ENCODE assay signal across 39 cellular contexts in genomic region chr17:72832306-72832705, GRCh38.
"Had no signal": no experiment of that assay in that cellular context is flagged by ENCODE, and none has a peak within 500 bp of the region (broad histone marks: within the 10 kb centered on the region; RNA-seq: fewer than 3 reads in every experiment).

No MANE protein-coding gene starts in this region.

- H3K36me3 Mint-ChIP-seq: activated naive CD4-positive, alpha-beta T cell treated with anti-CD3 and anti-CD28 coated beads, Interleukin-2, amount 10 ng/mL, durations not matched to agents 7 days and 5 days; brain had no signal

- H3K9me3 ChIP-seq: adrenal gland, ascending aorta, body of pancreas, breast epithelium had no signal

- H3K4me3 ChIP-seq: adrenal gland, ascending aorta, body of pancreas, breast epithelium, cardiac muscle cell had no signal

- H3K9me3 Mint-ChIP-seq: activated naive CD4-positive, alpha-beta T cell treated with anti-CD3 and anti-CD28 coated beads, Interleukin-2, amount 10 ng/mL, durations not matched to agents 7 days and 5 days; activated naive CD8-positive, alpha-beta T cell treated with anti-CD3 and anti-CD28 coated beads, Interleukin-2, amount 10 ng/mL, durations not matched to agents 7 days and 5 days; central memory CD8-positive, alpha-beta T cell had no signal

- ATAC-seq: activated naive CD4-positive, alpha-beta T cell treated with anti-CD3 and anti-CD28 coated beads, Interleukin-2, amount 50 U/mL, for 72 hours; activated naive CD8-positive, alpha-beta T cell treated with anti-CD3 and anti-CD28 coated beads, Interleukin-2, amount 50 U/mL, for 24 hours; activated T-cell treated with anti-CD3 and anti-CD28 coated beads, Interleukin-2, amount 50 U/mL, for 4 hours; activated T-cell treated with anti-CD3 and anti-CD28 coated beads, Interleukin-2, amount 50 U/mL, for 72 hours; activated T-helper 17 cell treated with anti-CD3 and anti-CD28 coated beads, Interleukin-2, amount 50 U/mL, for 72 hours; body of pancreas had no signal

- H3K27ac Mint-ChIP-seq: activated naive CD4-positive, alpha-beta T cell treated with anti-CD3 and anti-CD28 coated beads for 36 hours; activated naive CD4-positive, alpha-beta T cell treated with anti-CD3 and anti-CD28 coated beads, Interleukin-2, amount 10 ng/mL, durations not matched to agents 7 days and 5 days; activated naive CD4-positive, alpha-beta T cell treated with anti-CD3 and anti-CD28 coated beads, Interleukin-2, amount 50 U/mL, for 24 hours; activated naive CD4-positive, alpha-beta T cell treated with anti-CD3 and anti-CD28 coated beads, Interleukin-2, amount 50 U/mL, for 72 hours; activated naive CD8-positive, alpha-beta T cell; activated naive CD8-positive, alpha-beta T cell treated with anti-CD3 and anti-CD28 coated beads for 36 hours; activated naive CD8-positive, alpha-beta T cell treated with anti-CD3 and anti-CD28 coated beads, Interleukin-2, amount 10 ng/mL, durations not matched to agents 7 days and 5 days; activated naive CD8-positive, alpha-beta T cell treated with anti-CD3 and anti-CD28 coated beads, Interleukin-2, amount 50 U/mL, for 24 hours; activated T-cell treated with anti-CD3 and anti-CD28 coated beads, Interleukin-2, amount 50 U/mL, for 24 hours; activated T-cell treated with anti-CD3 and anti-CD28 coated beads, Interleukin-2, amount 50 U/mL, for 72 hours; activated T-helper 1 cell treated with anti-CD3 and anti-CD28 coated beads, Interleukin-12 subunit alpha, Interleukin-12 subunit beta, Interleukin-2, Interleukin-4 antibody, amounts not matched to agents 30 ng/mL and 10 ng/mL and 1 ng/mL, durations not matched to agents 14 hours and 24 hours and 36 hours; activated T-helper 17 cell treated with anti-CD3 and anti-CD28 coated beads, Interleukin-2, amount 50 U/mL, for 72 hours; activated T-helper 2 cell treated with anti-CD3 and anti-CD28 coated beads, Interferon-gamma antibody, Interleukin-2, Interleukin-4, amounts not matched to agents 10 μg/mL and 5 μg/mL and 100 μg/mL, durations not matched to agents 14 hours and 24 hours and 36 hours; brain had no signal

- H3K36me3 ChIP-seq: adrenal gland, brain microvascular endothelial cell, breast epithelium, cardiac muscle cell had no signal

- H3K4me1 Mint-ChIP-seq: activated naive CD4-positive, alpha-beta T cell treated with anti-CD3 and anti-CD28 coated beads, Interleukin-2, amount 10 ng/mL, durations not matched to agents 7 days and 5 days; activated naive CD4-positive, alpha-beta T cell treated with anti-CD3 and anti-CD28 coated beads, Interleukin-2, amount 50 U/mL, for 24 hours; activated naive CD8-positive, alpha-beta T cell treated with anti-CD3 and anti-CD28 coated beads for 36 hours; activated naive CD8-positive, alpha-beta T cell treated with anti-CD3 and anti-CD28 coated beads, Interleukin-2, amount 10 ng/mL, durations not matched to agents 7 days and 5 days; activated naive CD8-positive, alpha-beta T cell treated with anti-CD3 and anti-CD28 coated beads, Interleukin-2, amount 50 U/mL, for 24 hours; activated T-helper 17 cell treated with anti-CD3 and anti-CD28 coated beads, Interleukin-2, amount 50 U/mL, for 72 hours; central memory CD8-positive, alpha-beta T cell had no signal

- H3K4me1 ChIP-seq: adrenal gland, ascending aorta, body of pancreas, breast epithelium had no signal

- H3K27me3 Mint-ChIP-seq: activated naive CD4-positive, alpha-beta T cell treated with anti-CD3 and anti-CD28 coated beads, Interleukin-2, amount 10 ng/mL, durations not matched to agents 7 days and 5 days; activated naive CD4-positive, alpha-beta T cell treated with anti-CD3 and anti-CD28 coated beads, Interleukin-2, amount 50 U/mL, for 24 hours; activated naive CD8-positive, alpha-beta T cell; activated naive CD8-positive, alpha-beta T cell treated with anti-CD3 and anti-CD28 coated beads for 36 hours; activated naive CD8-positive, alpha-beta T cell treated with anti-CD3 and anti-CD28 coated beads, Interleukin-2, amount 10 ng/mL, durations not matched to agents 7 days and 5 days; activated naive CD8-positive, alpha-beta T cell treated with anti-CD3 and anti-CD28 coated beads, Interleukin-2, amount 50 U/mL, for 24 hours; activated T-cell treated with anti-CD3 and anti-CD28 coated beads, Interleukin-2, amount 50 U/mL, for 24 hours; activated T-helper 17 cell treated with anti-CD3 and anti-CD28 coated beads, Interleukin-2, amount 50 U/mL, for 72 hours; brain; central memory CD8-positive, alpha-beta T cell had no signal

- H3K27ac ChIP-seq: adrenal gland, ascending aorta, body of pancreas, brain microvascular endothelial cell, breast epithelium, cardiac muscle cell had no signal

- DNase-seq: activated effector memory CD4-positive, alpha-beta T cell treated with anti-CD3 and anti-CD28 coated beads, Interleukin-2, amount 50 U/mL, for 16 hours; activated effector memory CD4-positive, alpha-beta T cell treated with Interleukin-2 at 50 U/mL for 16 hours; activated gamma-delta T cell; activated gamma-delta T cell treated with Interleukin-2 at 50 U/mL for 16 hours; activated naive CD4-positive, alpha-beta T cell; activated naive CD4-positive, alpha-beta T cell treated with anti-CD3 and anti-CD28 coated beads for 36 hours; activated naive CD4-positive, alpha-beta T cell treated with anti-CD3 and anti-CD28 coated beads, Interleukin-2, amount 10 ng/mL, durations not matched to agents 7 days and 5 days; activated naive CD4-positive, alpha-beta T cell treated with anti-CD3 and anti-CD28 coated beads, Interleukin-2, amount 50 U/mL, for 16 hours; activated naive CD4-positive, alpha-beta T cell treated with Interleukin-2 at 50 U/mL for 16 hours; activated naive CD8-positive, alpha-beta T cell treated with anti-CD3 and anti-CD28 coated beads for 36 hours; activated naive CD8-positive, alpha-beta T cell treated with anti-CD3 and anti-CD28 coated beads, Interleukin-2, amount 10 ng/mL, durations not matched to agents 7 days and 5 days; activated naive CD8-positive, alpha-beta T cell treated with anti-CD3 and anti-CD28 coated beads, Interleukin-2, amount 50 U/mL, for 24 hours; activated T-cell treated with anti-CD3 and anti-CD28 coated beads, Interleukin-2, amount 50 U/mL, for 1 hour; activated T-cell treated with anti-CD3 and anti-CD28 coated beads, Interleukin-2, amount 50 U/mL, for 24 hours; activated T-cell treated with anti-CD3 and anti-CD28 coated beads, Interleukin-2, amount 50 U/mL, for 4 hours; activated T-cell treated with anti-CD3 and anti-CD28 coated beads, Interleukin-2, amount 50 U/mL, for 48 hours; activated T-cell treated with anti-CD3 and anti-CD28 coated beads, Interleukin-2, amount 50 U/mL, for 72 hours; adrenal gland; amniotic stem cell; amygdala; anterior cingulate cortex; aorta; body of pancreas; brain microvascular endothelial cell; central memory CD4-positive, alpha-beta T cell; cerebellar nuclear complex had no signal

- H3K4me3 Mint-ChIP-seq: activated naive CD4-positive, alpha-beta T cell treated with anti-CD3 and anti-CD28 coated beads for 36 hours; activated naive CD4-positive, alpha-beta T cell treated with anti-CD3 and anti-CD28 coated beads, Interleukin-2, amount 10 ng/mL, durations not matched to agents 7 days and 5 days; activated naive CD4-positive, alpha-beta T cell treated with anti-CD3 and anti-CD28 coated beads, Interleukin-2, amount 50 U/mL, for 24 hours; activated naive CD8-positive, alpha-beta T cell; activated naive CD8-positive, alpha-beta T cell treated with anti-CD3 and anti-CD28 coated beads for 36 hours; activated naive CD8-positive, alpha-beta T cell treated with anti-CD3 and anti-CD28 coated beads, Interleukin-2, amount 10 ng/mL, durations not matched to agents 7 days and 5 days; activated naive CD8-positive, alpha-beta T cell treated with anti-CD3 and anti-CD28 coated beads, Interleukin-2, amount 50 U/mL, for 24 hours; activated T-cell treated with anti-CD3 and anti-CD28 coated beads, Interleukin-2, amount 50 U/mL, for 24 hours; activated T-cell treated with anti-CD3 and anti-CD28 coated beads, Interleukin-2, amount 50 U/mL, for 4 hours; activated T-cell treated with anti-CD3 and anti-CD28 coated beads, Interleukin-2, amount 50 U/mL, for 72 hours; activated T-helper 1 cell treated with anti-CD3 and anti-CD28 coated beads, Interleukin-12 subunit alpha, Interleukin-12 subunit beta, Interleukin-2, Interleukin-4 antibody, amounts not matched to agents 30 ng/mL and 10 ng/mL and 1 ng/mL, durations not matched to agents 14 hours and 24 hours and 36 hours; activated T-helper 17 cell treated with anti-CD3 and anti-CD28 coated beads, Interleukin-2, amount 50 U/mL, for 72 hours; brain; central memory CD8-positive, alpha-beta T cell had no signal

- FAIRE-seq: astrocyte, bronchial epithelial cell had no signal

- H3K27me3 ChIP-seq: adrenal gland, ascending aorta, body of pancreas, brain microvascular endothelial cell, breast epithelium, cardiac muscle cell had no signal
